10 cellular contexts compared by ENCODE assay signal in genomic region chr1:8497196-8497878, GRCh38.
DNase-seq lines count a peak whose midpoint lies in the region; ATAC-seq, FAIRE-seq and TF ChIP-seq lines count a peak whose summit lies in the region.
"Had no signal": no experiment of that assay in that cellular context is flagged by ENCODE, and none has a peak within 500 bp of the region (broad histone marks: within the 10 kb centered on the region; RNA-seq: fewer than 3 reads in every experiment).

No MANE protein-coding gene starts in this region.

- no peak for ATAC-seq in activated T-cell treated with anti-CD3 and anti-CD28 coated beads, Interleukin-2, amount 50 U/mL, for 72 hours (replicated peaks in 1 of 2)
- ATAC-seq in left colon: peak; percentile 85
- no peak for ATAC-seq in GM21447 (IDR thresholded peaks at IDR 0.05; ENCODE audit: unreplicated experiment)

- peaks cover 6% of the 10 kb centered on the region for H3K36me3 ChIP-seq in astrocyte (ENCODE audit: insufficient read depth, low read length)
- peaks cover 0 to 28% of the 10 kb centered on the region in 2 donors for H3K36me3 ChIP-seq in vagina

- no peaks in the 10 kb centered on the region for H4K20me1 ChIP-seq in astrocyte (ENCODE audit: insufficient read depth, low read length)

- no peaks in the 10 kb centered on the region for H3K4me1 ChIP-seq in astrocyte (ENCODE audit: insufficient read depth, low read length)
- peaks cover 38% of the 10 kb centered on the region for H3K4me1 ChIP-seq in vagina

- H3K9me3 ChIP-seq in astrocyte (ENCODE audit: insufficient read depth, low read depth, low read length): no peaks in the 10 kb centered on the region
- H3K9me3 ChIP-seq in vagina: no peaks in the 10 kb centered on the region

- H3K4me1 Mint-ChIP-seq in activated T-cell treated with anti-CD3 and anti-CD28 coated beads, Interleukin-2, amount 50 U/mL, for 72 hours (ENCODE audit: low read depth): peaks cover 46% of the 10 kb centered on the region
- peaks cover 18% of the 10 kb centered on the region for H3K4me1 Mint-ChIP-seq in astrocyte (ENCODE audit: low read depth, unreplicated experiment)

- no peak for FAIRE-seq in astrocyte (lab: Jason Lieb, UNC)

- H3K4me3 ChIP-seq in astrocyte (ENCODE audit: insufficient read depth, low read depth, low read length) (no peak overlapping the region), vagina (no peak overlapping the region)

- in situ Hi-C loops in KBM-7 (cut with MboI; ENCODE audit: low pct_unique_long_range_greater_than_20kb, low sequenced_read_pairs): no loop called here

- peaks cover 14 to 36% of the 10 kb centered on the region in 2 donors for H3K36me3 Mint-ChIP-seq in activated T-cell treated with anti-CD3 and anti-CD28 coated beads, Interleukin-2, amount 50 U/mL, for 72 hours (ENCODE audit: insufficient read depth in 2 of 2)
- peaks cover 42% of the 10 kb centered on the region for H3K36me3 Mint-ChIP-seq in astrocyte (ENCODE audit: low read depth, unreplicated experiment)

- no peak for TF ChIP-seq CTCF in astrocyte (IDR thresholded peaks at IDR 0.05; ENCODE audit: insufficient read depth, low read depth, low read length)
- TF ChIP-seq CTCF in vagina (IDR thresholded peaks at IDR 0.05): no peak

- no peaks in the 10 kb centered on the region for H3K9me3 Mint-ChIP-seq in activated T-cell treated with anti-CD3 and anti-CD28 coated beads, Interleukin-2, amount 50 U/mL, for 72 hours
- H3K9me3 Mint-ChIP-seq in astrocyte (ENCODE audit: unreplicated experiment): peaks cover 6% of the 10 kb centered on the region

- no peak overlapping the region for H3K4me3 Mint-ChIP-seq in activated T-cell treated with anti-CD3 and anti-CD28 coated beads, Interleukin-2, amount 50 U/mL, for 72 hours
- no peak overlapping the region for H3K4me3 Mint-ChIP-seq in astrocyte (ENCODE audit: unreplicated experiment)

- H3K27ac ChIP-seq in astrocyte (ENCODE audit: low read depth, low read length) (no peak overlapping the region), vagina (peak overlapping the region; percentile 77)

- no peaks in the 10 kb centered on the region for H3K27me3 Mint-ChIP-seq in activated T-cell treated with anti-CD3 and anti-CD28 coated beads, Interleukin-2, amount 50 U/mL, for 72 hours (ENCODE audit: low read depth)
- H3K27me3 Mint-ChIP-seq in astrocyte (ENCODE audit: low read depth, unreplicated experiment): no peaks in the 10 kb centered on the region

- H3K27me3 ChIP-seq in astrocyte (ENCODE audit: insufficient read depth, low read length): no peaks in the 10 kb centered on the region
- no peaks in the 10 kb centered on the region for H3K27me3 ChIP-seq in vagina

- H2AFZ ChIP-seq in astrocyte (ENCODE audit: low read depth, low read length): no peak overlapping the region

- H3K9ac ChIP-seq in astrocyte (ENCODE audit: low read length): no peak overlapping the region

- no peaks in the 10 kb centered on the region for H3K79me2 ChIP-seq in astrocyte (ENCODE audit: insufficient read depth, low read length)

- DNase-seq in activated T-cell treated with anti-CD3 and anti-CD28 coated beads, Interleukin-2, amount 50 U/mL, for 72 hours: no peak
- DNase-seq in activated T-cell treated with anti-CD3 and anti-CD28 coated beads for 4 hours (no peak), astrocyte (ENCODE audit: low read depth) (no peak), left colon (no peak), vagina (ENCODE audit: extremely low spot score in 2 of 2) (no peak), hypothalamus (lab: John Stamatoyannopoulos, UW) (no peak), KBM-7 (no peak)
- DNase-seq: NCI-H1105 treated with DMSO at 0.1 percent for 48 hours; stimulated activated CD4-positive, alpha-beta T cell treated with anti-CD3 and anti-CD28 coated beads, Interleukin-12 subunit alpha, Interleukin-12 subunit beta, amount 100 ng/mL, for 4 hours had no signal

- intact Hi-C loops in left colon (cut with DNase I, micrococcal nuclease): no loop called here
- intact Hi-C loops in vagina (cut with DNase I): no loop called here

- H3K4me2 ChIP-seq in astrocyte (ENCODE audit: low read length): no peak overlapping the region

- no peak for TF ChIP-seq POLR2A in vagina (IDR thresholded peaks at IDR 0.05)

- H3K27ac Mint-ChIP-seq in activated T-cell treated with anti-CD3 and anti-CD28 coated beads, Interleukin-2, amount 50 U/mL, for 72 hours: peak overlapping the region; percentile 44
- H3K27ac Mint-ChIP-seq in astrocyte (ENCODE audit: unreplicated experiment): peak overlapping the region; percentile 60
